Comparison of ENCODE assay signal across 8 cellular contexts in genomic region chr16:81005644-81006471, GRCh38. TPM values are rescaled to one million over a fixed set of nuclear protein-coding genes. Genes with fewer than 3 reads are reported as not detected.
DNase-seq lines count a peak whose midpoint lies in the region; ATAC-seq and TF ChIP-seq lines count a peak whose summit lies in the region.

No MANE protein-coding gene starts in this region.

- no peaks in the 10 kb centered on the region for H3K9me3 ChIP-seq in Panc1 (ENCODE audit: control insufficient read depth, insufficient read depth, low read depth, low read length)
- H3K9me3 ChIP-seq in naive thymus-derived CD4-positive, alpha-beta T cell (ENCODE audit: control insufficient read depth in 2 of 3, low read length in 3 of 3) = no peaks in the 10 kb centered on the region

- TF ChIP-seq CTCF in Panc1 (IDR thresholded peaks at IDR 0.05) (no peak), dorsolateral prefrontal cortex (IDR thresholded peaks at IDR 0.05 in 54 of 56, conservative IDR thresholded peaks at IDR 0.05 in 2 of 56; ENCODE audit: low read depth in 1 of 56, partially characterized antibody in 56 of 56) (no peak)

- H3K4me3 ChIP-seq in Panc1 (ENCODE audit: low read depth in 2 of 2, low read length in 2 of 2) (peak overlapping the region; percentile 84 to 88), dorsolateral prefrontal cortex (peak overlapping the region; percentile 63 to 100 (median 97))
- peak overlapping the region; percentile 83 for H3K4me3 ChIP-seq in naive thymus-derived CD4-positive, alpha-beta T cell (ENCODE audit: low read length)

- no peaks in the 10 kb centered on the region for H3K27me3 Mint-ChIP-seq in naive thymus-derived CD4-positive, alpha-beta T cell

- H3K27ac ChIP-seq in Panc1 (ENCODE audit: low read length) (peak overlapping the region; percentile 88), dorsolateral prefrontal cortex (peak overlapping the region; percentile 94 to 100 (median 100))
- H3K27ac ChIP-seq in naive thymus-derived CD4-positive, alpha-beta T cell (ENCODE audit: low read depth, low read length) = peak overlapping the region; percentile 95

- H3K27me3 ChIP-seq in Panc1 (ENCODE audit: control insufficient read depth, insufficient read depth, low read length) (no peaks in the 10 kb centered on the region), dorsolateral prefrontal cortex (no peaks in the 10 kb centered on the region)
- H3K27me3 ChIP-seq in naive thymus-derived CD4-positive, alpha-beta T cell (ENCODE audit: control insufficient read depth in 2 of 2, insufficient read depth in 2 of 2, low read length in 2 of 2) = no peaks in the 10 kb centered on the region

- peaks cover 0 to 13% (median 0%) of the 10 kb centered on the region in 5 donors for H3K36me3 Mint-ChIP-seq in naive thymus-derived CD4-positive, alpha-beta T cell

- ATAC-seq in Panc1 (no peak), HG03039 (IDR thresholded peaks at IDR 0.05; ENCODE audit: unreplicated experiment) (no peak)
- ATAC-seq in naive thymus-derived CD4-positive, alpha-beta T cell = no peak

- in situ Hi-C loops in Panc1 (cut with HindIII; ENCODE audit: low pct_unique_long_range_greater_than_20kb, low sequenced_read_pairs) = no loop called here

- intact Hi-C loops in Panc1 (cut with micrococcal nuclease; ENCODE audit: unreplicated experiment) (loop anchor here (10.0 kb wide), 1 partner anchor 729 kb away; no protein-coding TSS in a partner anchor), dorsolateral prefrontal cortex (cut with DNase I) (loop anchor here (2.0 to 10.0 kb wide), 4 partner anchors 29 to 729 kb away; partner anchors contain the start of genes ATMIN (in 2 of the 2), C16orf46 (in 2 of the 2) and GCSH (in 1 of the 2)), posterior vena cava (cut with DNase I) (loop anchor here in 1 of 2 donors (10.0 kb wide), 1 partner anchor 69 kb away; the partner anchor contains the start of gene C16orf46)
- intact Hi-C loops in naive thymus-derived CD4-positive, alpha-beta T cell (cut with micrococcal nuclease) = loop anchor here (2.0 to 10.0 kb wide), 11 partner anchors 199 to 1731 kb away; partner anchors contain the start of genes CMIP (in 2 of the 2), DYNLRB2 (in 2 of the 2), CDYL2 (in 1 of the 2) and MAF (in 1 of the 2)

- H3K4me3 Mint-ChIP-seq in naive thymus-derived CD4-positive, alpha-beta T cell = peak overlapping the region; percentile 83 to 100 (median 96)

- CTCF ChIA-PET in Panc1 (lab: Charles Lee) = interaction anchor here (0.5 kb wide), 1 partner anchor 12 kb away, joined by 3 read pairs; no protein-coding TSS in a partner anchor
- CTCF ChIA-PET in naive thymus-derived CD4-positive, alpha-beta T cell (lab: Charles Lee) = interaction anchor here (1.1 to 5.8 kb wide), 3 partner anchors 29 to 36 kb away, joined by 3 to 51 read pairs (median 16); partner anchors contain the start of gene ATMIN

- H3K4me1 Mint-ChIP-seq in naive thymus-derived CD4-positive, alpha-beta T cell = peaks cover 21 to 72% (median 46%) of the 10 kb centered on the region in 7 donors

- DNase-seq in NCI-H748 (lab: John Stamatoyannopoulos, UW; ENCODE audit: unreplicated experiment) (peak; percentile 3), NCI-H748 treated with DMSO at 0.1 percent for 48 hours (lab: John Stamatoyannopoulos, UW) (no peak), Panc1 (ENCODE audit: low read depth, low spot score) (no peak), dorsolateral prefrontal cortex (peak in 1 of 10 donors; percentile 43), posterior vena cava (ENCODE audit: low spot score) (no peak), cerebellum (ENCODE audit: low spot score) (no peak)
- DNase-seq in naive thymus-derived CD4-positive, alpha-beta T cell = peak in 1 of 9 donors; percentile 10

- POLR2A ChIA-PET in Panc1 (lab: Charles Lee) = no interaction called here
- POLR2A ChIA-PET in naive thymus-derived CD4-positive, alpha-beta T cell (lab: Charles Lee) = interaction anchor here (1.1 to 9.0 kb wide), 3 partner anchors 12 to 71 kb away, joined by 3 to 61 read pairs (median 20); partner anchors contain the start of genes ATMIN and C16orf46

- TSS peak; percentile 65 for BruUV-seq in Panc1 (replicated peaks; lab: Mats Ljungman, UMichigan)

- peak overlapping the region; percentile 94 to 100 (median 97) for H3K27ac Mint-ChIP-seq in naive thymus-derived CD4-positive, alpha-beta T cell

- peaks cover 8% of the 10 kb centered on the region; the same call in 1 of the 2 replicates for H3K36me3 ChIP-seq in Panc1 (ENCODE audit: control insufficient read depth, insufficient read depth, low read length)
- H3K36me3 ChIP-seq in naive thymus-derived CD4-positive, alpha-beta T cell (ENCODE audit: control insufficient read depth in 2 of 3, insufficient read depth in 3 of 3, low read length in 3 of 3) = peaks cover 0 to 4% (median 0%) of the 10 kb centered on the region in 3 experiments

- H3K4me1 ChIP-seq in Panc1 (ENCODE audit: control insufficient read depth, insufficient read depth, low read length) = peaks cover 8% of the 10 kb centered on the region
- peaks cover 20 to 21% of the 10 kb centered on the region in 2 donors for H3K4me1 ChIP-seq in naive thymus-derived CD4-positive, alpha-beta T cell (ENCODE audit: control insufficient read depth in 2 of 2, insufficient read depth in 2 of 2, low read length in 2 of 2)

- peaks cover 0 to 7% (median 0%) of the 10 kb centered on the region in 11 donors for H3K9me3 Mint-ChIP-seq in naive thymus-derived CD4-positive, alpha-beta T cell

RNA-seq across cellular contexts. Expression of gene CMC2, which starts 0.8 kb away (rescaled TPM):
- total RNA-seq in Panc1 (2021; ENCODE audit: unreplicated experiment) = 82.0 TPM
- 60.1 TPM for polyA plus RNA-seq in Panc1 (2012; ENCODE audit: insufficient read length)
- 100 to 1,000 TPM in 10 of 120 experiments, 10 to 100 TPM in 110; 53.6 to 107 (median 84.9) TPM for total RNA-seq in dorsolateral prefrontal cortex
- 10 to 100 TPM; 28.3 to 78.4 (median 40.8) TPM for total RNA-seq in naive thymus-derived CD4-positive, alpha-beta T cell
- polyA plus RNA-seq in naive thymus-derived CD4-positive, alpha-beta T cell = 10 to 100 TPM; 75.7 to 77.1 TPM
- 10 to 100 TPM; 34.8 to 46.1 TPM for total RNA-seq in posterior vena cava
- 39.0 TPM for total RNA-seq in cerebellum

RNA-seq across cellular contexts. Expression of gene CENPN, which starts 1.2 kb away (rescaled TPM):
- 56.6 TPM for total RNA-seq in Panc1 (2021; ENCODE audit: unreplicated experiment)
- polyA plus RNA-seq in Panc1 (2012; ENCODE audit: insufficient read length) = 22.7 TPM
- total RNA-seq in dorsolateral prefrontal cortex = 10 to 100 TPM in 4 of 120 experiments, 1 to 10 TPM in 116; 2.4 to 13.8 (median 6.3) TPM
- 10 to 100 TPM in 1 of 5 experiments, 1 to 10 TPM in 4; 1.4 to 41.8 (median 6.9) TPM for total RNA-seq in naive thymus-derived CD4-positive, alpha-beta T cell
- polyA plus RNA-seq in naive thymus-derived CD4-positive, alpha-beta T cell = 1 to 10 TPM; 2.7 to 3.1 TPM
- total RNA-seq in posterior vena cava = 1 to 10 TPM; 4.2 to 6.4 TPM
- 14.2 TPM for total RNA-seq in cerebellum

RNA-seq across cellular contexts. Expression of gene ATMIN, which starts 29.8 kb away (rescaled TPM):
- total RNA-seq in Panc1 (2021; ENCODE audit: unreplicated experiment) (28.4 TPM), dorsolateral prefrontal cortex (10 to 100 TPM; 38.2 to 76.8 (median 57.2) TPM), posterior vena cava (10 to 100 TPM; 24.8 to 27.3 TPM), cerebellum (47.4 TPM)
- polyA plus RNA-seq in Panc1 (2012; ENCODE audit: insufficient read length) = 14.1 TPM
- 10 to 100 TPM; 29.1 to 46.9 (median 35.3) TPM for total RNA-seq in naive thymus-derived CD4-positive, alpha-beta T cell
- polyA plus RNA-seq in naive thymus-derived CD4-positive, alpha-beta T cell = 10 to 100 TPM; 24.9 to 36.0 TPM
